10 cellular contexts compared by ENCODE assay signal in the genomic region with DNA sequence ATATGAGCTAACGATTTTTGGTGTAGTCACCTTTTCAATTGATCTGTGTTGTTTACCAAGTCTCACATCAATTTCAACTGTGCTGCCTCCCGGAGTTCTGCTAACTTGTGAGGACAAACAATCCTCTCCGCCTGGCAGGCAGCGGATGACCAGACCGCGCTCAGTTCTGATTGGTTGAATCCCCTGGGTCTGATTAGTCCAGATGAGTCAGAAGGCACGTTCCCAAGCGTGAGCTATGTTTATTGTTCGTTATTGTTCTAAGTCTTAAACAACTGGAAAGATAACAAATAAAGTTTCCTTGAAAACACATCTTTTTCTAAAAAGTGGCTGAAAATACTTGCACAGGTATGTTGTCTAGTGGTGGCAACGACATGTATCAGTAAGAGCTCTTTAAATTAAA. TPM values are rescaled to one million over a fixed set of nuclear protein-coding genes. Genes with fewer than 3 reads are reported as not detected.
DNase-seq lines count a peak whose midpoint lies in the region; ATAC-seq and TF ChIP-seq lines count a peak whose summit lies in the region.
"Had no signal": no experiment of that assay in that cellular context is flagged by ENCODE, and none has a peak within 500 bp of the region (broad histone marks: within the 10 kb centered on the region; RNA-seq: fewer than 3 reads in every experiment).

No MANE protein-coding gene starts in this region.

- H3K4me1 ChIP-seq in SK-N-SH (ENCODE audit: control insufficient read depth in 1 of 2, insufficient read depth in 2 of 2, low read depth in 1 of 2, low read length in 1 of 2) (no peaks in the 10 kb centered on the region), left lung (no peaks in the 10 kb centered on the region), spleen (no peaks in the 10 kb centered on the region)

- H3K27me3 ChIP-seq in SK-N-SH (ENCODE audit: insufficient read depth): peaks cover 7% of the 10 kb centered on the region; the same call in 1 of the 2 replicates
- no peaks in the 10 kb centered on the region for H3K27me3 ChIP-seq in left lung
- peaks cover 0 to 4% (median 0%) of the 10 kb centered on the region in 7 donors for H3K27me3 ChIP-seq in spleen (replicated peaks in 1 of 7)

- no peak overlapping the region for H3K4me2 ChIP-seq in SK-N-SH

- H3K4me3 ChIP-seq in SK-N-SH (ENCODE audit: low read depth in 2 of 2, low read length in 1 of 2) (no peak overlapping the region), fibroblast of the aortic adventitia (ENCODE audit: low read depth, low read length) (no peak overlapping the region), left lung (no peak overlapping the region), spleen (no peak overlapping the region)
- H3K4me3 ChIP-seq: SK-N-MC had no signal

- POLR2A ChIA-PET in SK-N-SH (lab: Yijun Ruan, JAX): no interaction called here

- H3K27ac ChIP-seq in SK-N-SH (ENCODE audit: low read depth in 2 of 2, low read length in 1 of 2) (no peak overlapping the region), left lung (no peak overlapping the region), spleen (no peak overlapping the region)
- H3K27ac ChIP-seq: SK-N-MC had no signal

- no peak overlapping the region for H3K9ac ChIP-seq in SK-N-SH

- no peak for TF ChIP-seq CTCF in SK-N-SH (IDR thresholded peaks at IDR 0.05)
- TF ChIP-seq CTCF in fibroblast of the aortic adventitia (IDR thresholded peaks at IDR 0.05; ENCODE audit: insufficient read depth, low read length): no peak
- no peak for TF ChIP-seq CTCF in left lung (IDR thresholded peaks at IDR 0.05)
- no peak for TF ChIP-seq CTCF in spleen (IDR thresholded peaks at IDR 0.05 in 8 of 11, conservative IDR thresholded peaks at IDR 0.05 in 3 of 11)

- no peaks in the 10 kb centered on the region for H3K36me3 ChIP-seq in SK-N-SH (replicated peaks in 1 of 2; ENCODE audit: control insufficient read depth in 1 of 2, insufficient read depth in 2 of 2, low read length in 1 of 2)
- H3K36me3 ChIP-seq in left lung: no peaks in the 10 kb centered on the region
- no peaks in the 10 kb centered on the region for H3K36me3 ChIP-seq in spleen

- TF ChIP-seq RAD21 in SK-N-SH (IDR thresholded peaks at IDR 0.05; ENCODE audit: low read length): no peak

- DNase-seq in SK-N-SH: no peak
- peak; percentile 66 for DNase-seq in T1000 (lab: John Stamatoyannopoulos, UW)
- DNase-seq in fibroblast of the aortic adventitia (ENCODE audit: low read depth): peak; percentile 62
- peak; percentile 30 for DNase-seq in stromal cell of bone marrow (ENCODE audit: low read depth)
- DNase-seq in left lung: no peak
- no peak for DNase-seq in DMS 273 treated with DMSO at 0.1 percent for 48 hours (lab: John Stamatoyannopoulos, UW)
- no peak for DNase-seq in spleen
- DNase-seq: activated naive CD4-positive, alpha-beta T cell treated with anti-CD3 and anti-CD28 coated beads, Interleukin-2, amount 50 U/mL, for 16 hours had no signal

- WGBS in SK-N-SH (ENCODE audit: low lambda C conversion rate): 17% methylated on average over 10 of the region's 10 CpGs
- WGBS in spleen, 5 donors: 63 to 85% (median 74%) methylated on average over 10 of the region's 10 CpGs

- no peak for TF ChIP-seq EP300 in SK-N-SH (IDR thresholded peaks at IDR 0.05; ENCODE audit: borderline replicate concordance in 1 of 2, low read depth in 1 of 2, low read length in 1 of 2)

- intact Hi-C loops in left lung (cut with DNase I): no loop called here
- intact Hi-C loops in spleen (cut with DNase I; ENCODE audit: low total_unique reads): no loop called here

- H3K9me3 ChIP-seq in SK-N-SH (no peaks in the 10 kb centered on the region), left lung (no peaks in the 10 kb centered on the region), spleen (no peaks in the 10 kb centered on the region)

- no peaks in the 10 kb centered on the region for H4K20me1 ChIP-seq in SK-N-SH (ENCODE audit: insufficient read depth)

- H3K9me2 ChIP-seq in SK-N-SH: no peaks in the 10 kb centered on the region

- no peaks in the 10 kb centered on the region for H3F3A ChIP-seq in SK-N-SH (replicated peaks; ENCODE audit: insufficient read depth)

- no peak for TF ChIP-seq POLR2A in spleen (IDR thresholded peaks at IDR 0.05)

- no peaks in the 10 kb centered on the region for H3K79me2 ChIP-seq in SK-N-SH (ENCODE audit: insufficient read depth)

- CTCF ChIA-PET in SK-N-SH (lab: Yijun Ruan, JAX): interaction anchor here (1.0 to 1.7 kb wide), 3 partner anchors 14 to 586 kb away, joined by 3 to 8 read pairs (median 5); no protein-coding TSS in a partner anchor

- ATAC-seq in SK-N-SH treated with all-trans-retinoic acid at 6 μM for 48 hours: peak; percentile 44; the same call in 1 of the 3 replicates
- ATAC-seq in left lung: no peak

- no peak overlapping the region for H2AFZ ChIP-seq in SK-N-SH (ENCODE audit: low read depth)

TF ChIP-seq in SK-N-SH treated with all-trans-retinoic acid at 6 μM for 48 hours, 23 proteins besides CTCF, POLR2A, EP300 and RAD21 (continues in another document):
- no peak for TF ChIP-seq TOX (CRISPR knock-in tag; IDR thresholded peaks at IDR 0.05; ENCODE audit: borderline replicate concordance)
- TF ChIP-seq, protein P1, sequence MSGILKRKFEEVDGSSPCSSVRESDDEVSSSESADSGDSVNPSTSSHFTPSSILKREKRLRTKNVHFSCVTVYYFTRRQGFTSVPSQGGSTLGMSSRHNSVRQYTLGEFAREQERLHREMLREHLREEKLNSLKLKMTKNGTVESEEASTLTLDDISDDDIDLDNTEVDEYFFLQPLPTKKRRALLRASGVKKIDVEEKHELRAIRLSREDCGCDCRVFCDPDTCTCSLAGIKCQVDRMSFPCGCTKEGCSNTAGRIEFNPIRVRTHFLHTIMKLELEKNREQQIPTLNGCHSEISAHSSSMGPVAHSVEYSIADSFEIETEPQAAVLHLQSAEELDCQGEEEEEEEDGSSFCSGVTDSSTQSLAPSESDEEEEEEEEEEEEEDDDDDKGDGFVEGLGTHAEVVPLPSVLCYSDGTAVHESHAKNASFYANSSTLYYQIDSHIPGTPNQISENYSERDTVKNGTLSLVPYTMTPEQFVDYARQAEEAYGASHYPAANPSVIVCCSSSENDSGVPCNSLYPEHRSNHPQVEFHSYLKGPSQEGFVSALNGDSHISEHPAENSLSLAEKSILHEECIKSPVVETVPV (CRISPR knock-in tag; IDR thresholded peaks at IDR 0.05): no peak

TF ChIP-seq in SK-N-SH, 30 proteins besides CTCF, POLR2A, EP300 and RAD21 (continues in another document):
- TF ChIP-seq, protein P2, sequence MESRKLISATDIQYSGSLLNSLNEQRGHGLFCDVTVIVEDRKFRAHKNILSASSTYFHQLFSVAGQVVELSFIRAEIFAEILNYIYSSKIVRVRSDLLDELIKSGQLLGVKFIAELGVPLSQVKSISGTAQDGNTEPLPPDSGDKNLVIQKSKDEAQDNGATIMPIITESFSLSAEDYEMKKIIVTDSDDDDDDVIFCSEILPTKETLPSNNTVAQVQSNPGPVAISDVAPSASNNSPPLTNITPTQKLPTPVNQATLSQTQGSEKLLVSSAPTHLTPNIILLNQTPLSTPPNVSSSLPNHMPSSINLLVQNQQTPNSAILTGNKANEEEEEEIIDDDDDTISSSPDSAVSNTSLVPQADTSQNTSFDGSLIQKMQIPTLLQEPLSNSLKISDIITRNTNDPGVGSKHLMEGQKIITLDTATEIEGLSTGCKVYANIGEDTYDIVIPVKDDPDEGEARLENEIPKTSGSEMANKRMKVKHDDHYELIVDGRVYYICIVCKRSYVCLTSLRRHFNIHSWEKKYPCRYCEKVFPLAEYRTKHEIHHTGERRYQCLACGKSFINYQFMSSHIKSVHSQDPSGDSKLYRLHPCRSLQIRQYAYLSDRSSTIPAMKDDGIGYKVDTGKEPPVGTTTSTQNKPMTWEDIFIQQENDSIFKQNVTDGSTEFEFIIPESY (IDR thresholded peaks at IDR 0.05; ENCODE audit: borderline replicate concordance, low read depth): no peak
- TF ChIP-seq GABPA (IDR thresholded peaks at IDR 0.05; ENCODE audit: low read depth) (no peak), NRF1 (IDR thresholded peaks at IDR 0.05; ENCODE audit: low read depth, low read length) (no peak), MXI1 (IDR thresholded peaks at IDR 0.05; ENCODE audit: low read depth, low read length) (no peak), RCOR1 (IDR thresholded peaks at IDR 0.05; ENCODE audit: low read length) (no peak), NFIC (IDR thresholded peaks at IDR 0.05; ENCODE audit: borderline replicate concordance) (no peak), TEAD4 (IDR thresholded peaks at IDR 0.05; ENCODE audit: borderline replicate concordance, insufficient read depth) (no peak), CHD2 (IDR thresholded peaks at IDR 0.05; ENCODE audit: low read length, partially characterized antibody) (no peak), YY1 (IDR thresholded peaks at IDR 0.05; ENCODE audit: low read depth) (no peak), RFX5 (IDR thresholded peaks at IDR 0.05; ENCODE audit: low read length) (no peak)
- TF ChIP-seq, protein P3, sequence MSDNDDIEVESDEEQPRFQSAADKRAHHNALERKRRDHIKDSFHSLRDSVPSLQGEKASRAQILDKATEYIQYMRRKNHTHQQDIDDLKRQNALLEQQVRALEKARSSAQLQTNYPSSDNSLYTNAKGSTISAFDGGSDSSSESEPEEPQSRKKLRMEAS (IDR thresholded peaks at IDR 0.05; ENCODE audit: low read depth): no peak

RNA-seq across cellular contexts. Expression of a gene that starts 37.9 kb away (rescaled TPM):
- polyA plus RNA-seq in SK-N-SH (2012; rRNA removed) (not detected in 2 replicates), spleen (under 1 TPM; 0.04 to 0.11 (median 0.06) TPM)
- under 0.01 TPM in 1 of 2 replicates, not detected in the other for polyA plus RNA-seq in SK-N-SH (2012; cell fraction: cytosol; rRNA removed)
- polyA plus RNA-seq in SK-N-SH (2012; cell fraction: nucleus; rRNA removed): 0.01 TPM in 1 of 2 replicates, not detected in the other
- total RNA-seq in fibroblast of the aortic adventitia (ENCODE audit: low replicate concordance) (0.45 and 0.49 TPM in 2 replicates), left lung (under 1 TPM; 0.76 to 0.82 TPM), spleen (under 1 TPM; 0.18 to 0.83 (median 0.40) TPM)

Comparison
In these comparisons a context has a peak if more than half of its experiments do, and no peak if none do; other contexts are left out.
1. DNase-seq: peak in T1000 (single experiment), fibroblast of the aortic adventitia (single experiment) and stromal cell of bone marrow (single experiment); none in SK-N-SH (single experiment), left lung (0 of 2), DMS 273 treated with DMSO at 0.1 percent for 48 hours (single experiment) and spleen (single experiment).